ENCODE assay signal across 12 cellular contexts in the genomic region with DNA sequence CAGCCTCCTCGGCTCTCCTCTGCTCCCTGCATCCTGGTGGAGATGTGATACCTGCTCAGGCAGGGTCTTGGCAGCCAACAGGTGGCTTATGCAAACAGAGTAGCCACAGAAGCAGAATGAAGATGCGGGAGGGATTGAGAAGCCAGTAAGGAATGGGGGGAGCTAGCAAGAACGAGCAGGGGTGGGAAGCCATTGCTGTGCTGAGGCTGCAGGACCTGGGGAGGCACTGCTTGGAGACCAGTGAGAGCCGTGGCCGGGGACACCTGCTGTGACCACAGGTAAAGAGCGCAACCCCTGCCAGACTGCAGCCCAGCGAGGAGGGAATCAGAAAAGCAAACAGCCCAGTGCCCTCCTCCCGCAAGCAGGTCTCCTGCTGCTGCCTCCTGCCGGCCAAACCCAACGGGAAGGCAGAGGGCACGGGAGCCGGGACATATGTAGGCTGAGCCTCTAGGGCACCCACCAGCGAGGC. TPM values are rescaled to one million over a fixed set of nuclear protein-coding genes. Genes with fewer than 3 reads are reported as not detected.
DNase-seq lines count a peak whose midpoint lies in the region; ATAC-seq, FAIRE-seq and TF ChIP-seq lines count a peak whose summit lies in the region.
"Had no signal": no experiment of that assay in that cellular context is flagged by ENCODE, and none has a peak within 500 bp of the region (broad histone marks: within the 10 kb centered on the region; RNA-seq: fewer than 3 reads in every experiment).

No MANE protein-coding gene starts in this region.

- H2AFZ ChIP-seq in H9 (ENCODE audit: low read length) = no peak overlapping the region

- H3K79me1 ChIP-seq in H9 (ENCODE audit: insufficient read depth, low read depth, low read length, poor library complexity, severe bottlenecking) = no peaks in the 10 kb centered on the region

- no peaks in the 10 kb centered on the region for H3K36me3 ChIP-seq in BJ (ENCODE audit: control insufficient read depth, insufficient read depth, low read length)
- H3K36me3 ChIP-seq in kidney (ENCODE audit: control insufficient read depth in 1 of 2, insufficient read depth in 2 of 2, low read length in 2 of 2) = no peaks in the 10 kb centered on the region

- FAIRE-seq in kidney (lab: Jason Lieb, UNC) = no peak

- no peak overlapping the region for H2AK5ac ChIP-seq in H9 (ENCODE audit: insufficient read length, low read length)

- H2BK15ac ChIP-seq in H9 (ENCODE audit: low read depth, low read length) = no peak overlapping the region

- H3K4me1 Mint-ChIP-seq in H9 = peaks cover 16 to 21% of the 10 kb centered on the region in 2 experiments

- POLR2A ChIA-PET in BJ (lab: Charles Lee) = no interaction called here

- H3K9me3 ChIP-seq in H9 (ENCODE audit: control insufficient read depth, low read depth, low read length) (no peaks in the 10 kb centered on the region), kidney (ENCODE audit: control insufficient read depth in 1 of 2, low read length in 2 of 2) (no peaks in the 10 kb centered on the region)

- WGBS in H9 (ENCODE audit: extremely low coverage, insufficient read length, low lambda C conversion rate) = no CpG with 5 or more reads among the region's 13 CpGs

- H3K27me3 Mint-ChIP-seq in H9 (ENCODE audit: low read depth) = peaks cover 1% of the 10 kb centered on the region

- H3K4me3 ChIP-seq in BJ (ENCODE audit: low read depth, low read length) = no peak overlapping the region
- H3K4me3 ChIP-seq in kidney (ENCODE audit: low read length in 2 of 2) = no peak overlapping the region

- H3K18ac ChIP-seq in H9 (ENCODE audit: insufficient read length, low read depth, low read length) = no peak overlapping the region

- H3K4me3 Mint-ChIP-seq in H9 = peak overlapping the region in 1 of 2 experiments; percentile 10; a peak in 2 of 5 replicates
- H3K4me3 Mint-ChIP-seq: activated naive CD8-positive, alpha-beta T cell; naive B cell had no signal

- no peaks in the 10 kb centered on the region for H4K20me1 ChIP-seq in H9 (ENCODE audit: control insufficient read depth, insufficient read depth, insufficient read length)

- H3K56ac ChIP-seq in H9 (ENCODE audit: insufficient read length, low read depth, low read length) = no peak overlapping the region

- DNase-seq in BJ (ENCODE audit: low read depth) = no peak
- DNase-seq in H9 = peak; percentile 89
- DNase-seq in activated CD4-positive, alpha-beta T cell treated with anti-CD3 and anti-CD28 coated beads, Interleukin-2, amount 50 U/mL, for 48 hours = peak; percentile 34 to 39
- no peak for DNase-seq in kidney
- no peak for DNase-seq in SW 1271 (lab: John Stamatoyannopoulos, UW)
- DNase-seq in cortex of kidney (lab: John Stamatoyannopoulos, UW) = no peak
- no peak for DNase-seq in HT-29 (ENCODE audit: low spot score)
- DNase-seq: naive B cell had no signal

- CTCF ChIA-PET in BJ (lab: Yijun Ruan, JAX) = interaction anchor here (5.0 to 7.4 kb wide), 3 partner anchors 15 to 832 kb away, joined by 39 to 77 read pairs (median 40); a partner anchor contains a TSS

- TF ChIP-seq CTCF in BJ (IDR thresholded peaks at IDR 0.05; ENCODE audit: insufficient read depth, low read depth, low read length) (peak; percentile 51), H9 (conservative IDR thresholded peaks at IDR 0.05) (peak; percentile 64), kidney (IDR thresholded peaks at IDR 0.05; ENCODE audit: borderline replicate concordance, extremely low read depth, insufficient read depth) (peak; percentile 5)

- H3K4ac ChIP-seq in H9 (ENCODE audit: low read depth, low read length) = no peak overlapping the region

- H2BK12ac ChIP-seq in H9 (ENCODE audit: insufficient read length, low read depth, low read length) = no peak overlapping the region

- H3K14ac ChIP-seq in H9 (ENCODE audit: insufficient read depth, low read length) = no peak overlapping the region

- H3T11ph ChIP-seq in H9 (ENCODE audit: low read length) = no peak overlapping the region

- H2BK120ac ChIP-seq in H9 (ENCODE audit: low read depth, low read length, poor library complexity, severe bottlenecking) = no peak overlapping the region

- H4K8ac ChIP-seq in H9 (replicated peaks; ENCODE audit: insufficient read length, low read depth, low read length) = no peak overlapping the region

- ATAC-seq in HG03025 (IDR thresholded peaks at IDR 0.05; ENCODE audit: low FRiP score, unreplicated experiment) = no peak

- H3K9me3 Mint-ChIP-seq in H9 = no peaks in the 10 kb centered on the region
- H3K9me3 Mint-ChIP-seq: naive B cell had no signal

- H3K9ac ChIP-seq in H9 (ENCODE audit: extremely low read depth, insufficient read length, low read length) (no peak overlapping the region), kidney (ENCODE audit: low read length in 2 of 2) (no peak overlapping the region)

- intact Hi-C loops in kidney (cut with DNase I) = no loop called here

- H3K4me1 ChIP-seq in H9 (ENCODE audit: insufficient read depth, low read length) = no peaks in the 10 kb centered on the region
- H3K4me1 ChIP-seq in kidney (ENCODE audit: control insufficient read depth in 1 of 2, insufficient read depth in 1 of 2, low read depth in 1 of 2, low read length in 2 of 2) = no peaks in the 10 kb centered on the region

- no peak overlapping the region for H4K91ac ChIP-seq in H9 (ENCODE audit: insufficient read length, low read depth, low read length)

- no peak overlapping the region for H3K23ac ChIP-seq in H9 (ENCODE audit: insufficient read length, low read depth, low read length)

- H3K27me3 ChIP-seq in BJ (ENCODE audit: control insufficient read depth, insufficient read depth, low read length) (peaks cover 4% of the 10 kb centered on the region), H9 (ENCODE audit: insufficient read depth, low read length) (no peaks in the 10 kb centered on the region)

- peak overlapping the region in 2 of 3 experiments; percentile 23 to 49; a peak in 2 of 7 replicates for H3K27ac Mint-ChIP-seq in H9
- H3K27ac Mint-ChIP-seq: activated naive CD8-positive, alpha-beta T cell; naive B cell had no signal

- no peaks in the 10 kb centered on the region for H3K23me2 ChIP-seq in H9 (ENCODE audit: insufficient read length, low read depth, low read length, poor library complexity, severe bottlenecking)

- no peaks in the 10 kb centered on the region for H3K79me2 ChIP-seq in H9 (ENCODE audit: insufficient read depth, low read length)

- no peak overlapping the region for H2BK5ac ChIP-seq in H9 (ENCODE audit: insufficient read length, low read length)

- no peak overlapping the region for H2BK20ac ChIP-seq in H9 (ENCODE audit: low read depth, low read length, poor library complexity, severe bottlenecking)

- H3K4me2 ChIP-seq in H9 (ENCODE audit: insufficient read depth, insufficient read length, low read length) = peak overlapping the region; percentile 2

- no peak overlapping the region for H4K5ac ChIP-seq in H9 (ENCODE audit: insufficient read length, low read depth, low read length)

- H3K36me3 Mint-ChIP-seq in H9 (ENCODE audit: insufficient read depth in 1 of 3, low read depth in 3 of 3) = no peaks in the 10 kb centered on the region
- H3K36me3 Mint-ChIP-seq: activated naive CD8-positive, alpha-beta T cell; naive B cell had no signal

- H3K27ac ChIP-seq in H9 (ENCODE audit: insufficient read length, low read depth, low read length) (no peak overlapping the region), kidney (ENCODE audit: low read depth in 2 of 2, low read length in 2 of 2) (no peak overlapping the region)

RNA-seq across cellular contexts. Expression of a gene that starts 14.7 kb away (rescaled TPM):
- polyA plus RNA-seq in BJ (2011; rRNA removed) (not detected in 2 replicates), kidney (ENCODE audit: insufficient read depth, low read depth, low replicate concordance) (not detected)
- polyA minus RNA-seq in BJ (2011; rRNA and poly(A)+ RNA removed) = not detected in 2 replicates
- total RNA-seq in H9 (2021) (0.24 and 0.57 TPM in 2 replicates), kidney (not detected)
- total RNA-seq in HT-29 (2014; rRNA removed; shearing (Covaris generic)) = not detected in 2 replicates
- total RNA-seq: LHCN-M2, subcutaneous adipose tissue had no signal

RNA-seq across cellular contexts. Expression of a gene that starts 24.0 kb away (rescaled TPM):
- 27.0 and 54.5 TPM in 2 replicates for polyA plus RNA-seq in BJ (2011; rRNA removed)
- polyA minus RNA-seq in BJ (2011; rRNA and poly(A)+ RNA removed) = 12.0 and 12.6 TPM in 2 replicates
- 91.6 and 92.5 TPM in 2 replicates for total RNA-seq in H9 (2021)
- total RNA-seq in kidney = 1.7 TPM
- polyA plus RNA-seq in kidney (ENCODE audit: insufficient read depth, low read depth, low replicate concordance) = not detected
- 97.8 and 111 TPM in 2 replicates for total RNA-seq in HT-29 (2014; rRNA removed; shearing (Covaris generic))

Comparison
In these comparisons a context has a peak if more than half of its experiments do, and no peak if none do; other contexts are left out.
1. DNase-seq: peak in H9 (single experiment) and activated CD4-positive, alpha-beta T cell treated with anti-CD3 and anti-CD28 coated beads, Interleukin-2, amount 50 U/mL, for 48 hours (2 of 2); none in BJ (single experiment), kidney (single experiment), SW 1271 (0 of 2), cortex of kidney (single experiment) and HT-29 (single experiment).
2. CTCF ChIP-seq: peak in every context shown above with its lines; median percentile 64 in H9; 51 in BJ; 5 in kidney.
3. RNA of a gene that starts 24.0 kb away (total RNA-seq): 97.8 to 111 TPM in HT-29 and 91.6 to 92.5 TPM in H9; 1.7 TPM in kidney (single experiment); every median in the first group is over 10 times any median in the second.